9 cellular contexts compared by ENCODE assay signal in genomic region chr1:21647431-21648373, GRCh38. TPM values are rescaled to one million over a fixed set of nuclear protein-coding genes. Genes with fewer than 3 reads are reported as not detected.
DNase-seq lines count a peak whose midpoint lies in the region; ATAC-seq, FAIRE-seq and TF ChIP-seq lines count a peak whose summit lies in the region.
"Had no signal": no experiment of that assay in that cellular context is flagged by ENCODE, and none has a peak within 500 bp of the region (broad histone marks: within the 10 kb centered on the region; RNA-seq: fewer than 3 reads in every experiment).

No MANE protein-coding gene starts in this region.

- no peak for TF ChIP-seq POLR2A in GM18505 (IDR thresholded peaks at IDR 0.05; ENCODE audit: borderline replicate concordance, extremely low read depth, insufficient read depth, insufficient read length)

- peak in 1 of 2 donors; percentile 30 for ATAC-seq in activated T-cell treated with anti-CD3 and anti-CD28 coated beads, Interleukin-2, amount 50 U/mL, for 72 hours (replicated peaks in 1 of 2)
- ATAC-seq in HG02970 (IDR thresholded peaks at IDR 0.05; ENCODE audit: low FRiP score, unreplicated experiment) = no peak
- ATAC-seq in GM21381 (IDR thresholded peaks at IDR 0.05; ENCODE audit: unreplicated experiment) = no peak
- no peak for ATAC-seq in GM18505 (IDR thresholded peaks at IDR 0.05; ENCODE audit: unreplicated experiment)

- peak; percentile 78 for DNase-seq in Caki2 (ENCODE audit: low read depth)
- DNase-seq in HTR-8/SVneo (ENCODE audit: insufficient read length, low spot score) = peak; percentile 34
- peak; percentile 54 for DNase-seq in activated T-cell treated with anti-CD3 and anti-CD28 coated beads, Interleukin-2, amount 50 U/mL, for 72 hours
- peak; percentile 57 for DNase-seq in kidney glomerular epithelial cell (lab: John Stamatoyannopoulos, UW)
- DNase-seq in NCI-H2171 (lab: John Stamatoyannopoulos, UW) = no peak
- DNase-seq: activated B cell treated with CpG ODN at 0.5 μM for 24 hours had no signal

- FAIRE-seq in HTR-8/SVneo (lab: Jason Lieb, UNC) = peak; percentile 9

- no peaks in the 10 kb centered on the region for H3K9me3 Mint-ChIP-seq in activated T-cell treated with anti-CD3 and anti-CD28 coated beads, Interleukin-2, amount 50 U/mL, for 72 hours
- H3K9me3 Mint-ChIP-seq: activated B cell treated with CpG ODN at 0.5 μM for 24 hours had no signal

- no peaks in the 10 kb centered on the region for H3K36me3 Mint-ChIP-seq in activated T-cell treated with anti-CD3 and anti-CD28 coated beads, Interleukin-2, amount 50 U/mL, for 72 hours (ENCODE audit: insufficient read depth in 2 of 2)

- no peak overlapping the region for H3K27ac Mint-ChIP-seq in activated T-cell treated with anti-CD3 and anti-CD28 coated beads, Interleukin-2, amount 50 U/mL, for 72 hours
- H3K27ac Mint-ChIP-seq: activated B cell treated with CpG ODN at 0.5 μM for 24 hours had no signal

- H3K4me3 Mint-ChIP-seq in activated T-cell treated with anti-CD3 and anti-CD28 coated beads, Interleukin-2, amount 50 U/mL, for 72 hours = no peak overlapping the region

- H3K4me1 Mint-ChIP-seq in activated T-cell treated with anti-CD3 and anti-CD28 coated beads, Interleukin-2, amount 50 U/mL, for 72 hours (ENCODE audit: low read depth) = peaks cover 14% of the 10 kb centered on the region

- H3K27me3 Mint-ChIP-seq in activated T-cell treated with anti-CD3 and anti-CD28 coated beads, Interleukin-2, amount 50 U/mL, for 72 hours (ENCODE audit: low read depth) = peaks cover 37% of the 10 kb centered on the region

- in situ Hi-C loops in Caki2 (cut with HindIII; ENCODE audit: low pct_unique_long_range_greater_than_20kb, low sequenced_read_pairs) = no loop called here

RNA-seq across cellular contexts. Expression of gene RAP1GAP, which starts 21.5 kb away (rescaled TPM):
- total RNA-seq in Caki2 (2014; rRNA removed; shearing (Covaris generic); ENCODE audit: low replicate concordance) = 23.7 and 40.1 TPM in 2 replicates
- 1 to 10 TPM; 1.2 to 2.4 TPM for total RNA-seq in activated T-cell treated with anti-CD3 and anti-CD28 coated beads, Interleukin-2, amount 50 U/mL, for 72 hours
